1 cellular context compared by ENCODE assay signal in the genomic region with DNA sequence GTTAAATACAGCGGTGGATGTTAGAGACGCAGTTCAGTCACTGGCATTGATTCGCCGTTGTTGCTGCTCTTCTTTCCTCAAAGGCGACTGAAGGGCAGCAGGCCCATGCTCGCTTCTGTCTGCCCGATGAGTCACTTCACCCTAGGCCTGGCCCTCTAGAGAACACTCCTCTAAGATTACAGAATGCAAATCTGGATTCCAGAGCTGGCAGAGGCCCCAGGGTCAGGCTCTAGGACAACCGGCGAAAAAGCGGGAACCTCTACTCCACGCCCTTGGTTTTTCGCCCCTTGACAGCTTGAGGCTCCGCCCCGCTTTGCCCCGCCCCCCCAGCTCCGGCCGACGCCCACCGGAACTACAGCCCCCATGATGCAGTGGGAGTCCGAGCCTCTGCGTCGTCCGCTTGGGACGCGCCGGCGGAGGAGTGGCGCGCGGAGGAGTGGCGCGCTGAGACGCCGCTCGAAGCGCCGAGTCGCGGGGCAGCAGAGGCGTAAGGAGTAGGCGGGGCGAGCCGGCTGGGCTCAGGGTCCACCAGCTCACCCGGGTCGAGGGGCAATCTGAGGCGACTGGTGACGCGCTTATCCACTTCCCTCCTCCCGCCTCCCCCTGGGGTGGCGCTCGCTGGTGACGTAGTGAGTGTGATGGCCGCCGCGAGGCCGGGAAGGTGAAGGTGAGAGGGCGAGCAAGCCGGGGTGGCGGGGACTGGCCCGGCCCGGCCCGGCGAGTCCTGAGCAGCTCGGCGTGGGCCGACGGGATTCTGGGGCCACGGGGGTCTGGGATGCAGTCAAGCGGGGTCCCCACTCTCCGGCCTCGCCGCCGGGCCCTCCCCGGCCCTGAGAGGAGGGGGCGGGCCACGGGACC.
TF ChIP-seq lines count a peak whose summit lies in the region.

A gene (plus strand): TSS at position 627 of the 858 bp plus-strand sequence. CDS start 8,725 bp downstream, outside the sequence.

TF ChIP-seq in K562, 482 proteins besides CTCF, POLR2A, EP300 and RAD21 (continued from another document and continues in another):
- TF ChIP-seq, protein P1, sequence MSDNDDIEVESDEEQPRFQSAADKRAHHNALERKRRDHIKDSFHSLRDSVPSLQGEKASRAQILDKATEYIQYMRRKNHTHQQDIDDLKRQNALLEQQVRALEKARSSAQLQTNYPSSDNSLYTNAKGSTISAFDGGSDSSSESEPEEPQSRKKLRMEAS (CRISPR knock-in tag; IDR thresholded peaks at IDR 0.05): peak; percentile 74
- TF ChIP-seq ZNF3 (CRISPR knock-in tag; IDR thresholded peaks at IDR 0.05) (no peak), ZFX (CRISPR knock-in tag; IDR thresholded peaks at IDR 0.05) (peak; percentile 94), MCM2 (IDR thresholded peaks at IDR 0.05; ENCODE audit: low read depth) (no peak), SAFB (IDR thresholded peaks at IDR 0.05; ENCODE audit: borderline replicate concordance, low read depth, low read length) (no peak), CTBP1 (IDR thresholded peaks at IDR 0.05; ENCODE audit: borderline replicate concordance) (peak; percentile 94), NCOA2 (IDR thresholded peaks at IDR 0.05; ENCODE audit: partially characterized antibody in 2 of 2) (no peak), CREBBP (IDR thresholded peaks at IDR 0.05; ENCODE audit: low read depth, low read length) (no peak), GTF2A2 (tag; IDR thresholded peaks at IDR 0.05) (no peak), CBFA2T2 (conservative IDR thresholded peaks at IDR 0.05) (no peak; the same call in 1 of the 2 replicates), CCNT2 (IDR thresholded peaks at IDR 0.05; ENCODE audit: borderline replicate concordance, extremely low read depth, insufficient read length, low read depth, low read length) (peak; percentile 93), ELF1 (tag; IDR thresholded peaks at IDR 0.05) (peak; percentile 59; the same call in 1 of the 2 replicates), SMAD4 (CRISPR knock-in tag; conservative IDR thresholded peaks at IDR 0.05) (peak; percentile 77; the same call in 1 of the 2 replicates), TAF7 (tag; IDR thresholded peaks at IDR 0.05) (peak; percentile 89), KDM4B (IDR thresholded peaks at IDR 0.05; ENCODE audit: borderline replicate concordance in 2 of 2, low read depth in 1 of 2) (peak in 1 of 2 experiments; percentile 89; a peak in 1 of 4 replicates), BACH1 (tag; IDR thresholded peaks at IDR 0.05) (no peak), KLF1 (tag; IDR thresholded peaks at IDR 0.05) (peak; percentile 64; the same call in 1 of the 2 replicates), DACH1 (IDR thresholded peaks at IDR 0.05; ENCODE audit: partially characterized antibody) (peak; percentile 29), ZNF212 (CRISPR knock-in tag; IDR thresholded peaks at IDR 0.05) (0 out of 2 replicates have a peak, but pooled peaks have one; percentile 27), NR2C2 (CRISPR knock-in tag; IDR thresholded peaks at IDR 0.05) (peak; percentile 91), NR2C2 (tag; IDR thresholded peaks at IDR 0.05) (peak; percentile 99), SMAD2 (IDR thresholded peaks at IDR 0.05; ENCODE audit: low read depth, low read length) (no peak), HLTF (IDR thresholded peaks at IDR 0.05) (no peak), TRIM28 (IDR thresholded peaks at IDR 0.05) (peak; percentile 20; the same call in 1 of the 2 replicates), KLF13 (tag; IDR thresholded peaks at IDR 0.05; ENCODE audit: borderline replicate concordance, low read depth) (peak; percentile 87; the same call in 1 of the 2 replicates), ARID1B (IDR thresholded peaks at IDR 0.05) (peak; percentile 17; the same call in 1 of the 2 replicates), TCF7 (IDR thresholded peaks at IDR 0.05; ENCODE audit: borderline replicate concordance) (0 out of 2 replicates have a peak, but pooled peaks have one; percentile 31), C11orf30 (IDR thresholded peaks at IDR 0.05; ENCODE audit: low read depth) (peak; percentile 100), DPF2 (IDR thresholded peaks at IDR 0.05) (peak; percentile 81), MYNN (IDR thresholded peaks at IDR 0.05) (0 out of 2 replicates have a peak, but pooled peaks have one; percentile 11), MYNN (CRISPR knock-in tag; IDR thresholded peaks at IDR 0.05) (no peak), ZBED1 (IDR thresholded peaks at IDR 0.05) (peak; percentile 6; the same call in 1 of the 2 replicates), MTA3 (IDR thresholded peaks at IDR 0.05; ENCODE audit: borderline replicate concordance) (peak; percentile 78; the same call in 1 of the 2 replicates), L3MBTL2 (IDR thresholded peaks at IDR 0.05) (peak; percentile 90), NR3C1 (CRISPR knock-in tag; IDR thresholded peaks at IDR 0.05) (peak; percentile 75; the same call in 1 of the 2 replicates), HNRNPLL (IDR thresholded peaks at IDR 0.05; ENCODE audit: low read depth, low read length, poor library complexity, severe bottlenecking) (peak; percentile 90), SUPT5H (IDR thresholded peaks at IDR 0.05) (peak; percentile 95), TBP (optimal IDR thresholded peaks at IDR 0.05; ENCODE audit: low read depth, low read length) (peak; percentile 90), ZNF316 (IDR thresholded peaks at IDR 0.05) (no peak)
- TF ChIP-seq, protein P2, sequence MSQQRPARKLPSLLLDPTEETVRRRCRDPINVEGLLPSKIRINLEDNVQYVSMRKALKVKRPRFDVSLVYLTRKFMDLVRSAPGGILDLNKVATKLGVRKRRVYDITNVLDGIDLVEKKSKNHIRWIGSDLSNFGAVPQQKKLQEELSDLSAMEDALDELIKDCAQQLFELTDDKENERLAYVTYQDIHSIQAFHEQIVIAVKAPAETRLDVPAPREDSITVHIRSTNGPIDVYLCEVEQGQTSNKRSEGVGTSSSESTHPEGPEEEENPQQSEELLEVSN (IDR thresholded peaks at IDR 0.05; ENCODE audit: borderline replicate concordance in 1 of 2, extremely low read depth in 1 of 2, insufficient read depth in 1 of 2, insufficient read length in 1 of 2, low read depth in 1 of 2, low read length in 1 of 2, poor library complexity in 1 of 2, severe bottlenecking in 1 of 2): peak in 1 of 2 experiments; percentile 78
- TF ChIP-seq, protein P3, sequence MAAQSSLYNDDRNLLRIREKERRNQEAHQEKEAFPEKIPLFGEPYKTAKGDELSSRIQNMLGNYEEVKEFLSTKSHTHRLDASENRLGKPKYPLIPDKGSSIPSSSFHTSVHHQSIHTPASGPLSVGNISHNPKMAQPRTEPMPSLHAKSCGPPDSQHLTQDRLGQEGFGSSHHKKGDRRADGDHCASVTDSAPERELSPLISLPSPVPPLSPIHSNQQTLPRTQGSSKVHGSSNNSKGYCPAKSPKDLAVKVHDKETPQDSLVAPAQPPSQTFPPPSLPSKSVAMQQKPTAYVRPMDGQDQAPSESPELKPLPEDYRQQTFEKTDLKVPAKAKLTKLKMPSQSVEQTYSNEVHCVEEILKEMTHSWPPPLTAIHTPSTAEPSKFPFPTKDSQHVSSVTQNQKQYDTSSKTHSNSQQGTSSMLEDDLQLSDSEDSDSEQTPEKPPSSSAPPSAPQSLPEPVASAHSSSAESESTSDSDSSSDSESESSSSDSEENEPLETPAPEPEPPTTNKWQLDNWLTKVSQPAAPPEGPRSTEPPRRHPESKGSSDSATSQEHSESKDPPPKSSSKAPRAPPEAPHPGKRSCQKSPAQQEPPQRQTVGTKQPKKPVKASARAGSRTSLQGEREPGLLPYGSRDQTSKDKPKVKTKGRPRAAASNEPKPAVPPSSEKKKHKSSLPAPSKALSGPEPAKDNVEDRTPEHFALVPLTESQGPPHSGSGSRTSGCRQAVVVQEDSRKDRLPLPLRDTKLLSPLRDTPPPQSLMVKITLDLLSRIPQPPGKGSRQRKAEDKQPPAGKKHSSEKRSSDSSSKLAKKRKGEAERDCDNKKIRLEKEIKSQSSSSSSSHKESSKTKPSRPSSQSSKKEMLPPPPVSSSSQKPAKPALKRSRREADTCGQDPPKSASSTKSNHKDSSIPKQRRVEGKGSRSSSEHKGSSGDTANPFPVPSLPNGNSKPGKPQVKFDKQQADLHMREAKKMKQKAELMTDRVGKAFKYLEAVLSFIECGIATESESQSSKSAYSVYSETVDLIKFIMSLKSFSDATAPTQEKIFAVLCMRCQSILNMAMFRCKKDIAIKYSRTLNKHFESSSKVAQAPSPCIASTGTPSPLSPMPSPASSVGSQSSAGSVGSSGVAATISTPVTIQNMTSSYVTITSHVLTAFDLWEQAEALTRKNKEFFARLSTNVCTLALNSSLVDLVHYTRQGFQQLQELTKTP (IDR thresholded peaks at IDR 0.05; ENCODE audit: low read depth in 1 of 2, partially characterized antibody in 2 of 2): peak in 1 of 2 experiments; percentile 88
- TF ChIP-seq, protein P4, sequence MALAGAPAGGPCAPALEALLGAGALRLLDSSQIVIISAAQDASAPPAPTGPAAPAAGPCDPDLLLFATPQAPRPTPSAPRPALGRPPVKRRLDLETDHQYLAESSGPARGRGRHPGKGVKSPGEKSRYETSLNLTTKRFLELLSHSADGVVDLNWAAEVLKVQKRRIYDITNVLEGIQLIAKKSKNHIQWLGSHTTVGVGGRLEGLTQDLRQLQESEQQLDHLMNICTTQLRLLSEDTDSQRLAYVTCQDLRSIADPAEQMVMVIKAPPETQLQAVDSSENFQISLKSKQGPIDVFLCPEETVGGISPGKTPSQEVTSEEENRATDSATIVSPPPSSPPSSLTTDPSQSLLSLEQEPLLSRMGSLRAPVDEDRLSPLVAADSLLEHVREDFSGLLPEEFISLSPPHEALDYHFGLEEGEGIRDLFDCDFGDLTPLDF (CRISPR knock-in tag; IDR thresholded peaks at IDR 0.05): peak; percentile 93
- TF ChIP-seq, protein P5, sequence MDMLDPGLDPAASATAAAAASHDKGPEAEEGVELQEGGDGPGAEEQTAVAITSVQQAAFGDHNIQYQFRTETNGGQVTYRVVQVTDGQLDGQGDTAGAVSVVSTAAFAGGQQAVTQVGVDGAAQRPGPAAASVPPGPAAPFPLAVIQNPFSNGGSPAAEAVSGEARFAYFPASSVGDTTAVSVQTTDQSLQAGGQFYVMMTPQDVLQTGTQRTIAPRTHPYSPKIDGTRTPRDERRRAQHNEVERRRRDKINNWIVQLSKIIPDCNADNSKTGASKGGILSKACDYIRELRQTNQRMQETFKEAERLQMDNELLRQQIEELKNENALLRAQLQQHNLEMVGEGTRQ (CRISPR knock-in tag; IDR thresholded peaks at IDR 0.05): no peak
- TF ChIP-seq, protein P6, sequence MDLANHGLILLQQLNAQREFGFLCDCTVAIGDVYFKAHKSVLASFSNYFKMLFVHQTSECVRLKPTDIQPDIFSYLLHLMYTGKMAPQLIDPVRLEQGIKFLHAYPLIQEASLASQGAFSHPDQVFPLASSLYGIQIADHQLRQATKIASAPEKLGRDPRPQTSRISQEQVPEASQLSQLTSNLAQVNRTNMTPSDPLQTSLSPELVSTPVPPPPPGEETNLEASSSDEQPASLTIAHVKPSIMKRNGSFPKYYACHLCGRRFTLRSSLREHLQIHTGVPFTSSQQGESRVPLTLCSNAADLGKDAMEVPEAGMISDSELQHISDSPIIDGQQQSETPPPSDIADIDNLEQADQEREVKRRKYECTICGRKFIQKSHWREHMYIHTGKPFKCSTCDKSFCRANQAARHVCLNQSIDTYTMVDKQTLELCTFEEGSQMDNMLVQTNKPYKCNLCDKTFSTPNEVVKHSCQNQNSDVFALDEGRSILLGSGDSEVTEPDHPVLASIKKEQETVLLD (IDR thresholded peaks at IDR 0.05): peak; percentile 84
- TF ChIP-seq, protein P7, sequence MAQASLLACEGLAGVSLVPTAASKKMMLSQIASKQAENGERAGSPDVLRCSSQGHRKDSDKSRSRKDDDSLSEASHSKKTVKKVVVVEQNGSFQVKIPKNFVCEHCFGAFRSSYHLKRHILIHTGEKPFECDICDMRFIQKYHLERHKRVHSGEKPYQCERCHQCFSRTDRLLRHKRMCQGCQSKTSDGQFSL (CRISPR knock-in tag; IDR thresholded peaks at IDR 0.05): peak; percentile 90
- TF ChIP-seq, protein P7 (tag; IDR thresholded peaks at IDR 0.05): peak in 1 of 2 experiments; percentile 71; a peak in 2 of 4 replicates
- TF ChIP-seq, protein P8, sequence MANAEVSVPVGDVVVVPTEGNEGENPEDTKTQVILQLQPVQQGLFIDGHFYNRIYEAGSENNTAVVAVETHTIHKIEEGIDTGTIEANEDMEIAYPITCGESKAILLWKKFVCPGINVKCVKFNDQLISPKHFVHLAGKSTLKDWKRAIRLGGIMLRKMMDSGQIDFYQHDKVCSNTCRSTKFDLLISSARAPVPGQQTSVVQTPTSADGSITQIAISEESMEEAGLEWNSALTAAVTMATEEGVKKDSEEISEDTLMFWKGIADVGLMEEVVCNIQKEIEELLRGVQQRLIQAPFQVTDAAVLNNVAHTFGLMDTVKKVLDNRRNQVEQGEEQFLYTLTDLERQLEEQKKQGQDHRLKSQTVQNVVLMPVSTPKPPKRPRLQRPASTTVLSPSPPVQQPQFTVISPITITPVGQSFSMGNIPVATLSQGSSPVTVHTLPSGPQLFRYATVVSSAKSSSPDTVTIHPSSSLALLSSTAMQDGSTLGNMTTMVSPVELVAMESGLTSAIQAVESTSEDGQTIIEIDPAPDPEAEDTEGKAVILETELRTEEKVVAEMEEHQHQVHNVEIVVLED (CRISPR knock-in tag; IDR thresholded peaks at IDR 0.05): peak; percentile 99
- TF ChIP-seq, protein P9, sequence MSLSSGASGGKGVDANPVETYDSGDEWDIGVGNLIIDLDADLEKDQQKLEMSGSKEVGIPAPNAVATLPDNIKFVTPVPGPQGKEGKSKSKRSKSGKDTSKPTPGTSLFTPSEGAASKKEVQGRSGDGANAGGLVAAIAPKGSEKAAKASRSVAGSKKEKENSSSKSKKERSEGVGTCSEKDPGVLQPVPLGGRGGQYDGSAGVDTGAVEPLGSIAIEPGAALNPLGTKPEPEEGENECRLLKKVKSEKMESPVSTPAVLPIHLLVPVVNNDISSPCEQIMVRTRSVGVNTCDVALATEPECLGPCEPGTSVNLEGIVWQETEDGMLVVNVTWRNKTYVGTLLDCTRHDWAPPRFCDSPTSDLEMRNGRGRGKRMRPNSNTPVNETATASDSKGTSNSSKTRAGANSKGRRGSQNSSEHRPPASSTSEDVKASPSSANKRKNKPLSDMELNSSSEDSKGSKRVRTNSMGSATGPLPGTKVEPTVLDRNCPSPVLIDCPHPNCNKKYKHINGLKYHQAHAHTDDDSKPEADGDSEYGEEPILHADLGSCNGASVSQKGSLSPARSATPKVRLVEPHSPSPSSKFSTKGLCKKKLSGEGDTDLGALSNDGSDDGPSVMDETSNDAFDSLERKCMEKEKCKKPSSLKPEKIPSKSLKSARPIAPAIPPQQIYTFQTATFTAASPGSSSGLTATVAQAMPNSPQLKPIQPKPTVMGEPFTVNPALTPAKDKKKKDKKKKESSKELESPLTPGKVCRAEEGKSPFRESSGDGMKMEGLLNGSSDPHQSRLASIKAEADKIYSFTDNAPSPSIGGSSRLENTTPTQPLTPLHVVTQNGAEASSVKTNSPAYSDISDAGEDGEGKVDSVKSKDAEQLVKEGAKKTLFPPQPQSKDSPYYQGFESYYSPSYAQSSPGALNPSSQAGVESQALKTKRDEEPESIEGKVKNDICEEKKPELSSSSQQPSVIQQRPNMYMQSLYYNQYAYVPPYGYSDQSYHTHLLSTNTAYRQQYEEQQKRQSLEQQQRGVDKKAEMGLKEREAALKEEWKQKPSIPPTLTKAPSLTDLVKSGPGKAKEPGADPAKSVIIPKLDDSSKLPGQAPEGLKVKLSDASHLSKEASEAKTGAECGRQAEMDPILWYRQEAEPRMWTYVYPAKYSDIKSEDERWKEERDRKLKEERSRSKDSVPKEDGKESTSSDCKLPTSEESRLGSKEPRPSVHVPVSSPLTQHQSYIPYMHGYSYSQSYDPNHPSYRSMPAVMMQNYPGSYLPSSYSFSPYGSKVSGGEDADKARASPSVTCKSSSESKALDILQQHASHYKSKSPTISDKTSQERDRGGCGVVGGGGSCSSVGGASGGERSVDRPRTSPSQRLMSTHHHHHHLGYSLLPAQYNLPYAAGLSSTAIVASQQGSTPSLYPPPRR (CRISPR knock-in tag; IDR thresholded peaks at IDR 0.05; ENCODE audit: borderline replicate concordance): no peak
